Comparison of ENCODE assay signal across 1 cellular context in the genomic region with DNA sequence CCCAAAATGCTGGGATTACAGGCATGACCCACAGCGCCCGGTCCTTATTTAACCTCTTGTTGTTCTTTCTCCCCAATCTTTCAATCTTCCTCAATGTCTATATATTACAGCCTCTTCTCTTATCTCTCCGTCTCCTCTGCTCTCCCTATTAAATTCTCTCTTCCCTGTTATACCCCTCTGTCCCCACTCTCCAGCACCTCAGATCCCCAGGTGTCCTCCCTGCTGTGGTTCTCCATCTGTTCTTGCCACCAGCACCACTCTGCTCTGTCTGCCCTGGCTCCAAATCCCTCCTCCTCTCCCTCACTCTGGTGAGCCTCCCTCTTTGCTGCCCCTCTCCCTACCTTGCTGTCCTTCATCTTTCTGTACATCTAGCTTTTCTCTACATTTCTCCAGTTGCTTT.
TF ChIP-seq lines count a peak whose summit lies in the region.

No MANE protein-coding gene starts in this region.

TF ChIP-seq in GM12878, 131 proteins besides CTCF, POLR2A, EP300 and RAD21:
- TF ChIP-seq ZNF217 (IDR thresholded peaks at IDR 0.05) (no peak), SMAD1 (IDR thresholded peaks at IDR 0.05; ENCODE audit: low read depth, partially characterized antibody) (no peak), POU2F2 (IDR thresholded peaks at IDR 0.05; ENCODE audit: borderline replicate concordance, low read depth, low read length) (no peak), DPF2 (IDR thresholded peaks at IDR 0.05) (no peak), CREM (IDR thresholded peaks at IDR 0.05; ENCODE audit: low read depth) (no peak), ZZZ3 (IDR thresholded peaks at IDR 0.05; ENCODE audit: control insufficient read depth, insufficient read length, low read depth) (no peak), ZNF384 (IDR thresholded peaks at IDR 0.05; ENCODE audit: borderline replicate concordance, low read depth, low read length) (no peak), SREBF2 (IDR thresholded peaks at IDR 0.05; ENCODE audit: low read length) (no peak), SMARCA5 (IDR thresholded peaks at IDR 0.05) (no peak), IKZF1 (conservative IDR thresholded peaks at IDR 0.05) (no peak), SMAD5 (IDR thresholded peaks at IDR 0.05; ENCODE audit: low read depth) (no peak), CBX3 (IDR thresholded peaks at IDR 0.05; ENCODE audit: borderline replicate concordance, low read depth) (no peak)
- TF ChIP-seq, protein P1, sequence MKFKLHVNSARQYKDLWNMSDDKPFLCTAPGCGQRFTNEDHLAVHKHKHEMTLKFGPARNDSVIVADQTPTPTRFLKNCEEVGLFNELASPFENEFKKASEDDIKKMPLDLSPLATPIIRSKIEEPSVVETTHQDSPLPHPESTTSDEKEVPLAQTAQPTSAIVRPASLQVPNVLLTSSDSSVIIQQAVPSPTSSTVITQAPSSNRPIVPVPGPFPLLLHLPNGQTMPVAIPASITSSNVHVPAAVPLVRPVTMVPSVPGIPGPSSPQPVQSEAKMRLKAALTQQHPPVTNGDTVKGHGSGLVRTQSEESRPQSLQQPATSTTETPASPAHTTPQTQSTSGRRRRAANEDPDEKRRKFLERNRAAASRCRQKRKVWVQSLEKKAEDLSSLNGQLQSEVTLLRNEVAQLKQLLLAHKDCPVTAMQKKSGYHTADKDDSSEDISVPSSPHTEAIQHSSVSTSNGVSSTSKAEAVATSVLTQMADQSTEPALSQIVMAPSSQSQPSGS (IDR thresholded peaks at IDR 0.05; ENCODE audit: low read length) = no peak
- TF ChIP-seq, protein P2, sequence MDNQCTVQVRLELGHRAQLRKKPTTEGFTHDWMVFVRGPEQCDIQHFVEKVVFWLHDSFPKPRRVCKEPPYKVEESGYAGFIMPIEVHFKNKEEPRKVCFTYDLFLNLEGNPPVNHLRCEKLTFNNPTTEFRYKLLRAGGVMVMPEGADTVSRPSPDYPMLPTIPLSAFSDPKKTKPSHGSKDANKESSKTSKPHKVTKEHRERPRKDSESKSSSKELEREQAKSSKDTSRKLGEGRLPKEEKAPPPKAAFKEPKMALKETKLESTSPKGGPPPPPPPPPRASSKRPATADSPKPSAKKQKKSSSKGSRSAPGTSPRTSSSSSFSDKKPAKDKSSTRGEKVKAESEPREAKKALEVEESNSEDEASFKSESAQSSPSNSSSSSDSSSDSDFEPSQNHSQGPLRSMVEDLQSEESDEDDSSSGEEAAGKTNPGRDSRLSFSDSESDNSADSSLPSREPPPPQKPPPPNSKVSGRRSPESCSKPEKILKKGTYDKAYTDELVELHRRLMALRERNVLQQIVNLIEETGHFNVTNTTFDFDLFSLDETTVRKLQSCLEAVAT (IDR thresholded peaks at IDR 0.05) = no peak
- TF ChIP-seq, protein P3, sequence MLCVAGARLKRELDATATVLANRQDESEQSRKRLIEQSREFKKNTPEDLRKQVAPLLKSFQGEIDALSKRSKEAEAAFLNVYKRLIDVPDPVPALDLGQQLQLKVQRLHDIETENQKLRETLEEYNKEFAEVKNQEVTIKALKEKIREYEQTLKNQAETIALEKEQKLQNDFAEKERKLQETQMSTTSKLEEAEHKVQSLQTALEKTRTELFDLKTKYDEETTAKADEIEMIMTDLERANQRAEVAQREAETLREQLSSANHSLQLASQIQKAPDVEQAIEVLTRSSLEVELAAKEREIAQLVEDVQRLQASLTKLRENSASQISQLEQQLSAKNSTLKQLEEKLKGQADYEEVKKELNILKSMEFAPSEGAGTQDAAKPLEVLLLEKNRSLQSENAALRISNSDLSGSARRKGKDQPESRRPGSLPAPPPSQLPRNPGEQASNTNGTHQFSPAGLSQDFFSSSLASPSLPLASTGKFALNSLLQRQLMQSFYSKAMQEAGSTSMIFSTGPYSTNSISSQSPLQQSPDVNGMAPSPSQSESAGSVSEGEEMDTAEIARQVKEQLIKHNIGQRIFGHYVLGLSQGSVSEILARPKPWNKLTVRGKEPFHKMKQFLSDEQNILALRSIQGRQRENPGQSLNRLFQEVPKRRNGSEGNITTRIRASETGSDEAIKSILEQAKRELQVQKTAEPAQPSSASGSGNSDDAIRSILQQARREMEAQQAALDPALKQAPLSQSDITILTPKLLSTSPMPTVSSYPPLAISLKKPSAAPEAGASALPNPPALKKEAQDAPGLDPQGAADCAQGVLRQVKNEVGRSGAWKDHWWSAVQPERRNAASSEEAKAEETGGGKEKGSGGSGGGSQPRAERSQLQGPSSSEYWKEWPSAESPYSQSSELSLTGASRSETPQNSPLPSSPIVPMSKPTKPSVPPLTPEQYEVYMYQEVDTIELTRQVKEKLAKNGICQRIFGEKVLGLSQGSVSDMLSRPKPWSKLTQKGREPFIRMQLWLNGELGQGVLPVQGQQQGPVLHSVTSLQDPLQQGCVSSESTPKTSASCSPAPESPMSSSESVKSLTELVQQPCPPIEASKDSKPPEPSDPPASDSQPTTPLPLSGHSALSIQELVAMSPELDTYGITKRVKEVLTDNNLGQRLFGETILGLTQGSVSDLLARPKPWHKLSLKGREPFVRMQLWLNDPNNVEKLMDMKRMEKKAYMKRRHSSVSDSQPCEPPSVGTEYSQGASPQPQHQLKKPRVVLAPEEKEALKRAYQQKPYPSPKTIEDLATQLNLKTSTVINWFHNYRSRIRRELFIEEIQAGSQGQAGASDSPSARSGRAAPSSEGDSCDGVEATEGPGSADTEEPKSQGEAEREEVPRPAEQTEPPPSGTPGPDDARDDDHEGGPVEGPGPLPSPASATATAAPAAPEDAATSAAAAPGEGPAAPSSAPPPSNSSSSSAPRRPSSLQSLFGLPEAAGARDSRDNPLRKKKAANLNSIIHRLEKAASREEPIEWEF (IDR thresholded peaks at IDR 0.05; ENCODE audit: insufficient replicate concordance, low read depth, low read length) = no peak
